ENCODE assay signal across 29 cellular contexts in the genomic region with DNA sequence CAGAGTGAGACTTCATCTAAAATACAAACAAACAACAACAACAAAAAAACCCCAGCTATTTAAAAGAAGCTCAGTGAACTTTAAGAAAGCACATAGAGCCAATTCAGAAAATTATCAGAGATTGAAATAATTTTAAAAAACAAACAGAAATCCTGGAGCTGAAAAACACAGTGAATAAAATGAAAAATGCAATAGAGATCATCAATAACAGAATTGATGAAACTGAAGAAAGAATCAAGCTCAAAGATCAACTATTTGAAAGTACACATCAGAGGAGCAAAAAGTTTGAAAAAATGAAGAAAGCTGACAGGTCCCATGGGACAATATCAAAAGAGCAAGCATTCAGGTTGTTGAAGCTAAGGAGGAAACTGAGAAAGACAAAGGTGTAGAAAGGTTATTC.
"Had no signal": no experiment of that assay in that cellular context is flagged by ENCODE, and none has a peak within 500 bp of the region (broad histone marks: within the 10 kb centered on the region; RNA-seq: fewer than 3 reads in every experiment).

No MANE protein-coding gene starts in this region.

- H3K36me3 Mint-ChIP-seq: stimulated activated effector memory CD8-positive, alpha-beta T cell treated with anti-CD3 and anti-CD28 coated beads, Interleukin-12 subunit alpha, Interleukin-12 subunit beta, amount 100 ng/mL, for 72 hours; type B pancreatic cell had no signal

- H3K9me3 ChIP-seq: testis, thyroid gland had no signal

- H3K4me1 ChIP-seq: stomach, suprapubic skin, testis, thyroid gland, tibial artery, tibial nerve, transverse colon, upper lobe of left lung, upper lobe of right lung, uterus, vagina had no signal

- H3K36me3 ChIP-seq: stomach, suprapubic skin, thoracic aorta, thyroid gland, tibial artery, tibial nerve, transverse colon, upper lobe of left lung, upper lobe of right lung, uterus, vagina had no signal

- DNase-seq: stimulated activated CD4-positive, alpha-beta T cell treated with anti-CD3 and anti-CD28 coated beads, Interleukin-2, amount 100 ng/mL, for 48 hours; stimulated activated CD4-positive, alpha-beta T cell treated with anti-CD3 and anti-CD28 coated beads, Interleukin-4, amount 100 ng/mL, for 1 hour; stimulated activated CD4-positive, alpha-beta T cell treated with anti-CD3 and anti-CD28 coated beads, Interleukin-4, amount 100 ng/mL, for 24 hours; stimulated activated CD4-positive, alpha-beta T cell treated with anti-CD3 and anti-CD28 coated beads, Interleukin-4, amount 100 ng/mL, for 4 hours; stimulated activated CD8-positive, alpha-beta memory T cell treated with anti-CD3 and anti-CD28 coated beads, Interleukin-4, amount 100 ng/mL, for 48 hours; stimulated activated naive B cell treated with anti-CD40 and anti-IgM and Interleukin-4, amounts not matched to agents 10 μg/mL and 1 μg/mL and 100 μg/mL, for 72 hours; stimulated activated naive CD4-positive, alpha-beta T cell; stimulated activated naive CD4-positive, alpha-beta T cell treated with Interleukin-2 at 50 U/mL for 16 hours; stimulated activated naive CD8-positive, alpha-beta T cell treated with anti-CD3 and anti-CD28 coated beads, Interleukin-15, amount 100 ng/mL, for 72 hours; stimulated activated naive CD8-positive, alpha-beta T cell treated with anti-CD3 and anti-CD28 coated beads, Interleukin-15, Interleukin-2, amounts not matched to agents 100 U/mL and 50 U/mL, for 24 hours; stomach; substantia nigra; testis; thyroid gland; tibial artery; transverse colon; trophoblast cell; upper lobe of left lung; upper lobe of right lung; uterus had no signal

- H3K27ac ChIP-seq: stomach, suprapubic skin, testis, thoracic aorta, thyroid gland, tibial artery, tibial nerve, transverse colon, upper lobe of left lung, upper lobe of right lung, uterus, vagina had no signal

- H3K4me3 Mint-ChIP-seq: stimulated activated effector memory CD8-positive, alpha-beta T cell treated with anti-CD3 and anti-CD28 coated beads, Interleukin-12 subunit alpha, Interleukin-12 subunit beta, amount 100 ng/mL, for 72 hours; stimulated activated memory B cell treated with anti-CD40 and anti-IgM and Interleukin-4, amounts not matched to agents 10 μg/mL and 1 μg/mL and 100 μg/mL, for 72 hours; stimulated activated naive B cell treated with anti-CD40 and anti-IgM and Interleukin-4, amounts not matched to agents 10 μg/mL and 1 μg/mL and 100 μg/mL, for 72 hours; stimulated activated naive CD8-positive, alpha-beta T cell treated with anti-CD3 and anti-CD28 coated beads, Interleukin-15, amount 100 ng/mL, for 72 hours; stimulated activated naive CD8-positive, alpha-beta T cell treated with anti-CD3 and anti-CD28 coated beads, Interleukin-15, Interleukin-2, amounts not matched to agents 100 ng/mL and 50 ng/mL, for 24 hours; type B pancreatic cell had no signal

- H3K4me1 Mint-ChIP-seq: stimulated activated effector memory CD8-positive, alpha-beta T cell treated with anti-CD3 and anti-CD28 coated beads, Interleukin-12 subunit alpha, Interleukin-12 subunit beta, amount 100 ng/mL, for 72 hours; stimulated activated memory B cell treated with anti-CD40 and anti-IgM and Interleukin-4, amounts not matched to agents 10 μg/mL and 1 μg/mL and 100 μg/mL, for 72 hours; stimulated activated naive B cell treated with anti-CD40 and anti-IgM and Interleukin-4, amounts not matched to agents 10 μg/mL and 1 μg/mL and 100 μg/mL, for 72 hours; stimulated activated naive CD8-positive, alpha-beta T cell treated with anti-CD3 and anti-CD28 coated beads, Interleukin-15, amount 100 ng/mL, for 72 hours had no signal

- H3K27me3 ChIP-seq: stomach, suprapubic skin, testis, thyroid gland, tibial artery, tibial nerve, transverse colon, upper lobe of left lung, upper lobe of right lung, uterus, vagina had no signal

- FAIRE-seq: urothelium cell line had no signal

- ATAC-seq: stimulated activated effector memory CD8-positive, alpha-beta T cell treated with anti-CD3 and anti-CD28 coated beads, Interleukin-12 subunit alpha, Interleukin-12 subunit beta, amount 100 ng/mL, for 72 hours; stimulated activated memory B cell treated with anti-CD40 and anti-IgM and Interleukin-4, amounts not matched to agents 10 μg/mL and 1 μg/mL and 100 μg/mL, for 72 hours; stimulated activated naive B cell treated with anti-CD40 and anti-IgM and Interleukin-4, amounts not matched to agents 10 μg/mL and 1 μg/mL and 100 μg/mL, for 72 hours; stimulated activated naive CD8-positive, alpha-beta T cell treated with anti-CD3 and anti-CD28 coated beads, Interleukin-15, amount 100 ng/mL, for 72 hours; stimulated activated naive CD8-positive, alpha-beta T cell treated with anti-CD3 and anti-CD28 coated beads, Interleukin-15, Interleukin-2, amounts not matched to agents 100 U/mL and 50 U/mL, for 24 hours; upper lobe of right lung had no signal

- H3K4me3 ChIP-seq: stomach, suprapubic skin, testis, thoracic aorta, thyroid gland, tibial artery, tibial nerve, transverse colon, upper lobe of left lung, upper lobe of right lung, uterus, vagina had no signal

- H3K27me3 Mint-ChIP-seq: stimulated activated naive CD8-positive, alpha-beta T cell treated with anti-CD3 and anti-CD28 coated beads, Interleukin-15, amount 100 ng/mL, for 72 hours had no signal

- H3K27ac Mint-ChIP-seq: stimulated activated effector memory CD8-positive, alpha-beta T cell treated with anti-CD3 and anti-CD28 coated beads, Interleukin-12 subunit alpha, Interleukin-12 subunit beta, amount 100 ng/mL, for 72 hours; stimulated activated memory B cell treated with anti-CD40 and anti-IgM and Interleukin-4, amounts not matched to agents 10 μg/mL and 1 μg/mL and 100 μg/mL, for 72 hours; stimulated activated naive B cell treated with anti-CD40 and anti-IgM and Interleukin-4, amounts not matched to agents 10 μg/mL and 1 μg/mL and 100 μg/mL, for 72 hours; stimulated activated naive CD8-positive, alpha-beta T cell treated with anti-CD3 and anti-CD28 coated beads, Interleukin-15, amount 100 ng/mL, for 72 hours; stimulated activated naive CD8-positive, alpha-beta T cell treated with anti-CD3 and anti-CD28 coated beads, Interleukin-15, Interleukin-2, amounts not matched to agents 100 ng/mL and 50 ng/mL, for 24 hours; type B pancreatic cell had no signal
